In the genomic region with DNA sequence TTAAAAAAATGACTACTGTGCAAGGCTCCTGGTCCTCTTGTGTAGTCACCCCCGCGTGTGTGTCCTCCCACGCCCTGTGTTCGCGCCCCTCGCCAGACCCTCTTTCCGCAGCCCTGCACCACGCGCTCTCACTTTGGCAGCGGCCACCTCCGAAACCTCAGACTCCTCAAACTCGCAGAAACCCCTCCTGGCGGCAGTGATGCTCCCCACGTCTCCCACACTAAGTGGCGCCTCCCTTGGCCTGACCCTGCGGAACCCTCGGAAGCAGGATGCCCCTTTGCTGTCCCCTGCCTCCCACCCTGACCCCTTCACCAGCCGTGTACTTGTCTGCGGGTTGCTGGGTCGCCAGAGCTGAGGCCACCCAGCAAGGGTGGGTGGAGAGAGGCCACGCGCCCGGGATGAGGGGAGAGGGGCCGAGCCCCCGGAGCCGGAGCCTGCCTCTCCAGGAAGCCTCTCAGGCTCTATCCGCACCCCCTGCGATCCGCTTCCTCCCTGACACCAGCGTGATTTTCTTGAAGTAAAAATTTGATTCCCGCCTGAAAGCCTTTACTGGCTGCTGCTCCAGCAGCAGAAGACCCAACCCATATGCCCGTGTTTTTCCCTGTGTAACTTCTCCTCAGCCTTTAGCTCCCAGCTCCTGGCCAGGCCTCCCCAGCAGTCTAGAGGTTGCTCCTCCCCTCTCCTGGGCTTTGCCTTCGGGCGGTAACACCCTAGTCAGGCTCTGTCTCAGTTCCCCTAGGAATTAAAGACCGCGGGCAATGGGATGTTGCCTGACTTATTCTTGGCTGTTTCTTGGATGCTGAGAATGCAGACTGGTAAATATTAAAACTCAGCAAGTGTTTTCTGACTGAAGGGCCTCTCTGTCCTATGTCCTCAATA, we compare ENCODE assay signal across 1 cellular context.
TF ChIP-seq lines count a peak whose summit lies in the region.

No MANE protein-coding gene starts in this region.

TF ChIP-seq in H1, 55 proteins besides CTCF, POLR2A, EP300 and RAD21:
- TF ChIP-seq KDM4A (IDR thresholded peaks at IDR 0.05; ENCODE audit: low read depth, low read length, severe bottlenecking), result no peak
- TF ChIP-seq CBX5 (IDR thresholded peaks at IDR 0.05; ENCODE audit: low read depth, low read length), result no peak
- TF ChIP-seq JUN (IDR thresholded peaks at IDR 0.05; ENCODE audit: low read depth, low read length), result no peak
- TF ChIP-seq HDAC6 (IDR thresholded peaks at IDR 0.05; ENCODE audit: low read depth, low read length), result no peak
